Comparison of ENCODE assay signal across 7 cellular contexts in genomic region chr16:31471241-31471874, GRCh38. TPM values are rescaled to one million over a fixed set of nuclear protein-coding genes. Genes with fewer than 3 reads are reported as not detected.
DNase-seq lines count a peak whose midpoint lies in the region; ATAC-seq and TF ChIP-seq lines count a peak whose summit lies in the region.
"Had no signal": no experiment of that assay in that cellular context is flagged by ENCODE, and none has a peak within 500 bp of the region (broad histone marks: within the 10 kb centered on the region; RNA-seq: fewer than 3 reads in every experiment).

No MANE protein-coding gene starts in this region.

- peaks cover 6% of the 10 kb centered on the region for H3K27me3 Mint-ChIP-seq in activated naive CD8-positive, alpha-beta T cell
- peaks cover 28% of the 10 kb centered on the region for H3K27me3 Mint-ChIP-seq in activated naive CD8-positive, alpha-beta T cell treated with anti-CD3 and anti-CD28 coated beads for 36 hours
- H3K27me3 Mint-ChIP-seq in type B pancreatic cell, result peaks cover 37% of the 10 kb centered on the region
- peaks cover 31% of the 10 kb centered on the region for H3K27me3 Mint-ChIP-seq in stimulated activated memory B cell treated with anti-CD40 and anti-IgM and Interleukin-4, amounts not matched to agents 10 μg/mL and 1 μg/mL and 100 μg/mL, for 72 hours

- no peak for TF ChIP-seq CTCF in type B pancreatic cell (conservative IDR thresholded peaks at IDR 0.05)

- no peaks in the 10 kb centered on the region for H3K36me3 ChIP-seq in iPS-18a (ENCODE audit: control insufficient read depth, low read depth, low read length)

- ATAC-seq in stimulated activated memory B cell treated with anti-CD40 and anti-IgM and Interleukin-4, amounts not matched to agents 10 μg/mL and 1 μg/mL and 100 μg/mL, for 72 hours, result no peak

- no peaks in the 10 kb centered on the region for H3K9me3 ChIP-seq in iPS-18a (ENCODE audit: control insufficient read depth, low read depth, low read length)

- H3K27ac ChIP-seq in iPS-18a (ENCODE audit: low read length), result no peak overlapping the region

- H3K4me3 Mint-ChIP-seq in activated naive CD8-positive, alpha-beta T cell, result peak overlapping the region; percentile 46
- H3K4me3 Mint-ChIP-seq in activated naive CD8-positive, alpha-beta T cell treated with anti-CD3 and anti-CD28 coated beads for 36 hours, result no peak overlapping the region
- H3K4me3 Mint-ChIP-seq in type B pancreatic cell, result peak overlapping the region; percentile 81
- no peak overlapping the region for H3K4me3 Mint-ChIP-seq in stimulated activated memory B cell treated with anti-CD40 and anti-IgM and Interleukin-4, amounts not matched to agents 10 μg/mL and 1 μg/mL and 100 μg/mL, for 72 hours

- H3K4me1 ChIP-seq in iPS-18a (ENCODE audit: control insufficient read depth, low read depth, low read length), result peaks cover 4% of the 10 kb centered on the region

- H3K9ac ChIP-seq in iPS-18a (ENCODE audit: low read length), result peak overlapping the region; percentile 19

- H3K9me3 Mint-ChIP-seq in activated naive CD8-positive, alpha-beta T cell (ENCODE audit: low read depth), result no peaks in the 10 kb centered on the region
- H3K9me3 Mint-ChIP-seq in activated naive CD8-positive, alpha-beta T cell treated with anti-CD3 and anti-CD28 coated beads for 36 hours, result no peaks in the 10 kb centered on the region
- H3K9me3 Mint-ChIP-seq in type B pancreatic cell, result no peaks in the 10 kb centered on the region
- H3K9me3 Mint-ChIP-seq in stimulated activated memory B cell treated with anti-CD40 and anti-IgM and Interleukin-4, amounts not matched to agents 10 μg/mL and 1 μg/mL and 100 μg/mL, for 72 hours, result no peaks in the 10 kb centered on the region

- H3K36me3 Mint-ChIP-seq in activated naive CD8-positive, alpha-beta T cell, result peaks cover 3% of the 10 kb centered on the region
- peaks cover 8% of the 10 kb centered on the region for H3K36me3 Mint-ChIP-seq in activated naive CD8-positive, alpha-beta T cell treated with anti-CD3 and anti-CD28 coated beads for 36 hours
- peaks cover 5% of the 10 kb centered on the region for H3K36me3 Mint-ChIP-seq in type B pancreatic cell
- peaks cover 6% of the 10 kb centered on the region for H3K36me3 Mint-ChIP-seq in stimulated activated memory B cell treated with anti-CD40 and anti-IgM and Interleukin-4, amounts not matched to agents 10 μg/mL and 1 μg/mL and 100 μg/mL, for 72 hours

- H3K27me3 ChIP-seq in iPS-18a (ENCODE audit: control insufficient read depth, insufficient read depth, low read length), result peaks cover 30% of the 10 kb centered on the region

- H3K27ac Mint-ChIP-seq in activated naive CD8-positive, alpha-beta T cell, result no peak overlapping the region
- H3K27ac Mint-ChIP-seq in activated naive CD8-positive, alpha-beta T cell treated with anti-CD3 and anti-CD28 coated beads for 36 hours, result no peak overlapping the region
- peak overlapping the region; percentile 56 for H3K27ac Mint-ChIP-seq in type B pancreatic cell
- no peak overlapping the region for H3K27ac Mint-ChIP-seq in stimulated activated memory B cell treated with anti-CD40 and anti-IgM and Interleukin-4, amounts not matched to agents 10 μg/mL and 1 μg/mL and 100 μg/mL, for 72 hours

- DNase-seq in activated naive CD8-positive, alpha-beta T cell treated with anti-CD3 and anti-CD28 coated beads for 36 hours, result no peak
- DNase-seq in type B pancreatic cell (ENCODE audit: extremely low spot score, unreplicated experiment), result no peak
- DNase-seq in activated T-cell treated with anti-CD3 and anti-CD28 coated beads for 4 hours, result no peak
- DNase-seq: cortex of kidney had no signal

- peaks cover 16% of the 10 kb centered on the region for H3K4me1 Mint-ChIP-seq in activated naive CD8-positive, alpha-beta T cell (ENCODE audit: low read depth)
- peaks cover 19% of the 10 kb centered on the region for H3K4me1 Mint-ChIP-seq in activated naive CD8-positive, alpha-beta T cell treated with anti-CD3 and anti-CD28 coated beads for 36 hours
- peaks cover 15% of the 10 kb centered on the region for H3K4me1 Mint-ChIP-seq in type B pancreatic cell (ENCODE audit: unreplicated experiment)
- H3K4me1 Mint-ChIP-seq in stimulated activated memory B cell treated with anti-CD40 and anti-IgM and Interleukin-4, amounts not matched to agents 10 μg/mL and 1 μg/mL and 100 μg/mL, for 72 hours, result peaks cover 37% of the 10 kb centered on the region

- peak overlapping the region; percentile 60 for H3K4me3 ChIP-seq in iPS-18a (ENCODE audit: low read length)

RNA-seq across cellular contexts. Expression of gene TGFB1I1, which starts 0.6 kb away (rescaled TPM):
- under 1 TPM; 0.32 to 0.49 TPM for total RNA-seq in activated naive CD8-positive, alpha-beta T cell treated with anti-CD3 and anti-CD28 coated beads for 36 hours
- 5.0 and 25.6 TPM in 2 replicates for total RNA-seq in type B pancreatic cell (ENCODE audit: low replicate concordance)

RNA-seq across cellular contexts. Expression of gene SLC5A2, which starts 11.6 kb away (rescaled TPM):
- under 1 TPM in 1 of 2 experiments, not detected in 1; 0.08 TPM for total RNA-seq in activated naive CD8-positive, alpha-beta T cell treated with anti-CD3 and anti-CD28 coated beads for 36 hours
- 0.41 TPM in 1 of 2 replicates, not detected in the other for total RNA-seq in type B pancreatic cell (ENCODE audit: low replicate concordance)

RNA-seq across cellular contexts. Expression of gene ARMC5, which starts 12.1 kb away (rescaled TPM):
- total RNA-seq in activated naive CD8-positive, alpha-beta T cell treated with anti-CD3 and anti-CD28 coated beads for 36 hours, result 10 to 100 TPM; 13.7 to 14.3 TPM
- total RNA-seq in type B pancreatic cell (ENCODE audit: low replicate concordance), result 9.4 and 11.1 TPM in 2 replicates

RNA-seq across cellular contexts. Expression of gene ZNF843, which starts 28.8 kb away (rescaled TPM):
- under 1 TPM in 1 of 2 experiments, not detected in 1; 0.12 TPM for total RNA-seq in activated naive CD8-positive, alpha-beta T cell treated with anti-CD3 and anti-CD28 coated beads for 36 hours
- 1.2 and 1.9 TPM in 2 replicates for total RNA-seq in type B pancreatic cell (ENCODE audit: low replicate concordance)

RNA-seq across cellular contexts. Expression of gene RUSF1, which starts 36.8 kb away (rescaled TPM):
- 10 to 100 TPM; 36.6 to 37.4 TPM for total RNA-seq in activated naive CD8-positive, alpha-beta T cell treated with anti-CD3 and anti-CD28 coated beads for 36 hours
- 74.2 and 78.2 TPM in 2 replicates for total RNA-seq in type B pancreatic cell (ENCODE audit: low replicate concordance)

Comparison
In these comparisons a context has a peak if more than half of its experiments do, and no peak if none do; other contexts are left out.
1. H3K4me3 Mint-ChIP-seq: peak in activated naive CD8-positive, alpha-beta T cell (single experiment) and type B pancreatic cell (single experiment); none in activated naive CD8-positive, alpha-beta T cell treated with anti-CD3 and anti-CD28 coated beads for 36 hours (single experiment) and stimulated activated memory B cell treated with anti-CD40 and anti-IgM and Interleukin-4, amounts not matched to agents 10 μg/mL and 1 μg/mL and 100 μg/mL, for 72 hours (single experiment).